21 cellular contexts compared by ENCODE assay signal in genomic region chr3:198092276-198092675, GRCh38.
A peak's percentile ranks its signal among the peaks of the same experiment; 100 is the strongest.
DNase-seq lines count a peak whose midpoint lies in the region; ATAC-seq, FAIRE-seq and TF ChIP-seq lines count a peak whose summit lies in the region.
"Had no signal": no experiment of that assay in that cellular context is flagged by ENCODE, and none has a peak within 500 bp of the region (broad histone marks: within the 10 kb centered on the region; RNA-seq: fewer than 3 reads in every experiment).

No MANE protein-coding gene starts in this region.

- H3K9me3 ChIP-seq in HEK293 (ENCODE audit: control insufficient read depth, insufficient read depth, low read depth, low read length) (no peaks in the 10 kb centered on the region), K562 (replicated peaks; ENCODE audit: control insufficient read depth, insufficient read depth, low read depth, low read length) (peaks cover 2% of the 10 kb centered on the region; the same call in 1 of the 2 replicates), body of pancreas (no peaks in the 10 kb centered on the region), Caco-2 (no peaks in the 10 kb centered on the region)
- H3K9me3 ChIP-seq: BE2C had no signal

- no peak overlapping the region for H3K9ac ChIP-seq in K562 (ENCODE audit: insufficient read depth in 1 of 2, low read depth in 2 of 2, low read length in 2 of 2)
- H3K9ac ChIP-seq: BLaER1 had no signal

- TF ChIP-seq POLR2A in K562 (conservative IDR thresholded peaks at IDR 0.05) (no peak), body of pancreas (IDR thresholded peaks at IDR 0.05) (no peak)

- peak; percentile 37 for FAIRE-seq in K562 (lab: Jason Lieb, UNC)
- FAIRE-seq: D721Med, GM12891, GM19239 had no signal

- peak overlapping the region; percentile 50 for H3K4me2 ChIP-seq in K562 (ENCODE audit: insufficient read depth, low read length)
- H3K4me2 ChIP-seq: BLaER1 had no signal

- no peaks in the 10 kb centered on the region for H3K9me3 Mint-ChIP-seq in Caco-2 (ENCODE audit: unreplicated experiment)

- in situ Hi-C loops in K562 (cut with MboI) = no loop called here

- H3K4me1 ChIP-seq in HEK293 (ENCODE audit: control insufficient read depth, insufficient read depth, low read length) (no peaks in the 10 kb centered on the region), K562 (replicated peaks in 1 of 2; ENCODE audit: control insufficient read depth in 2 of 2, insufficient read depth in 2 of 2, low read length in 2 of 2) (peaks cover 0 to 11% of the 10 kb centered on the region in 2 experiments; a peak in 3 of 5 replicates), body of pancreas (no peaks in the 10 kb centered on the region), Caco-2 (no peaks in the 10 kb centered on the region)
- H3K4me1 ChIP-seq: BE2C had no signal

- BruUV-seq in K562 (replicated peaks; lab: Mats Ljungman, UMichigan) = no TSS peak
- no TSS peak for BruUV-seq in Caco-2 (replicated peaks; lab: Mats Ljungman, UMichigan)

- WGBS in K562 (ENCODE audit: insufficient coverage, low coverage, missing lambda C conversion rate) = 6% methylated on average over 3 of the region's 3 CpGs
- WGBS in body of pancreas, 2 donors = 51 to 54% methylated on average over 3 of the region's 3 CpGs

- H3K27me3 ChIP-seq in K562 (ENCODE audit: control insufficient read depth in 2 of 2, insufficient read depth in 2 of 2, low read length in 2 of 2) (no peaks in the 10 kb centered on the region), body of pancreas (peaks cover 0 to 7% of the 10 kb centered on the region in 2 donors), Caco-2 (replicated peaks; ENCODE audit: control insufficient read depth, insufficient read depth, low read length) (no peaks in the 10 kb centered on the region)
- H3K27me3 ChIP-seq: BLaER1 had no signal

- ATAC-seq in K562 = peak; percentile 78
- ATAC-seq in body of pancreas = no peak
- no peak for ATAC-seq in HG03520 (IDR thresholded peaks at IDR 0.05; ENCODE audit: unreplicated experiment)

- no peaks in the 10 kb centered on the region for H3K36me3 Mint-ChIP-seq in Caco-2 (ENCODE audit: insufficient read depth, unreplicated experiment)
- H3K36me3 Mint-ChIP-seq: CD14-positive monocyte; CD4-positive, alpha-beta memory T cell; CD4-positive, CD25-positive, alpha-beta regulatory T cell; CD8-positive, alpha-beta memory T cell had no signal

- no peaks in the 10 kb centered on the region for H3K79me2 ChIP-seq in K562 (ENCODE audit: control insufficient read depth, insufficient read depth, low read length)

- POLR2A ChIA-PET in HEK293 (lab: Yijun Ruan, JAX) = no interaction called here
- POLR2A ChIA-PET in K562 (lab: Yijun Ruan, JAX) = no interaction called here
- POLR2A ChIA-PET in Caco-2 (lab: Charles Lee) = no interaction called here

- TF ChIP-seq CTCF in HEK293 (tag by site-specific recombination; IDR thresholded peaks at IDR 0.05) (no peak), K562 (IDR thresholded peaks at IDR 0.05 in 2 of 3, conservative IDR thresholded peaks at IDR 0.05 in 1 of 3; ENCODE audit: insufficient read depth in 2 of 3, low read depth in 1 of 3, low read length in 3 of 3) (no peak), body of pancreas (IDR thresholded peaks at IDR 0.05) (no peak), Caco-2 (IDR thresholded peaks at IDR 0.05; ENCODE audit: insufficient read depth in 1 of 2, low read depth in 1 of 2, low read length in 1 of 2, severe bottlenecking in 1 of 2, unreplicated experiment in 1 of 2) (no peak)

- H3K4me1 Mint-ChIP-seq in Caco-2 (ENCODE audit: low read depth, unreplicated experiment) = no peaks in the 10 kb centered on the region
- H3K4me1 Mint-ChIP-seq: CD4-positive, alpha-beta memory T cell; CD4-positive, CD25-positive, alpha-beta regulatory T cell; CD8-positive, alpha-beta memory T cell had no signal

- CTCF ChIA-PET in HEK293 (lab: Yijun Ruan, JAX) = no interaction called here
- CTCF ChIA-PET in K562 (lab: Yijun Ruan, JAX; ENCODE audit: low intra/inter-chr PET ratio) = no interaction called here
- CTCF ChIA-PET in Caco-2 (lab: Charles Lee) = no interaction called here

- intact Hi-C loops in K562 (cut with micrococcal nuclease) = no loop called here
- intact Hi-C loops in body of pancreas (cut with DNase I) = no loop called here
- intact Hi-C loops in Caco-2 (cut with micrococcal nuclease; ENCODE audit: unreplicated experiment) = no loop called here

- H3K27me3 Mint-ChIP-seq in Caco-2 (ENCODE audit: insufficient read depth, unreplicated experiment) = peaks cover 12% of the 10 kb centered on the region

- DNase-seq in K562 (ENCODE audit: extremely low read depth in 1 of 4, low spot score in 3 of 4) = peak; percentile 23 to 58 (median 37)
- no peak for DNase-seq in body of pancreas
- DNase-seq in Caco-2 = no peak
- DNase-seq: 8988T; ACHN; BE2C; C1 segment of cervical spinal cord; Calu3; CD4-positive, alpha-beta memory T cell; CD4-positive, CD25-positive, alpha-beta regulatory T cell; CD8-positive, alpha-beta memory T cell; COR-L47; DMS79 treated with DMSO at 0.1 percent for 48 hours; GF-D8 had no signal

- no peak overlapping the region for H3K27ac Mint-ChIP-seq in Caco-2 (ENCODE audit: unreplicated experiment)
- H3K27ac Mint-ChIP-seq: CD14-positive monocyte; CD4-positive, alpha-beta memory T cell; CD4-positive, CD25-positive, alpha-beta regulatory T cell; CD8-positive, alpha-beta memory T cell had no signal

- TF ChIP-seq RAD21 in K562 (CRISPR knock-in tag; conservative IDR thresholded peaks at IDR 0.05 in 1 of 2, IDR thresholded peaks at IDR 0.05 in 1 of 2) = no peak

- no peaks in the 10 kb centered on the region for H4K20me1 ChIP-seq in K562 (replicated peaks; ENCODE audit: control insufficient read depth, insufficient read depth, low read length)
- H4K20me1 ChIP-seq: BLaER1 had no signal

- peak overlapping the region; percentile 53 for H2AFZ ChIP-seq in K562 (ENCODE audit: low read depth, low read length)

- H3K9me1 ChIP-seq in K562 (ENCODE audit: control insufficient read depth, insufficient read depth, low read length) = no peaks in the 10 kb centered on the region

- H3K27ac ChIP-seq in HEK293 (ENCODE audit: extremely low read depth, low read depth, low read length) (no peak overlapping the region), K562 (ENCODE audit: extremely low read depth, low read depth, low read length) (peak overlapping the region; percentile 60), body of pancreas (no peak overlapping the region)
- H3K27ac ChIP-seq: BLaER1 had no signal

- no peak overlapping the region for H3K4me3 Mint-ChIP-seq in Caco-2 (ENCODE audit: unreplicated experiment)
- H3K4me3 Mint-ChIP-seq: CD4-positive, alpha-beta memory T cell; CD4-positive, CD25-positive, alpha-beta regulatory T cell; CD8-positive, alpha-beta memory T cell had no signal

- peak; percentile 87 for TF ChIP-seq EP300 in K562 (IDR thresholded peaks at IDR 0.05; ENCODE audit: low read length)

- no peaks in the 10 kb centered on the region for H3K36me3 ChIP-seq in HEK293 (ENCODE audit: control insufficient read depth in 2 of 2, insufficient read depth in 1 of 2, low read length in 2 of 2)
- no peaks in the 10 kb centered on the region for H3K36me3 ChIP-seq in K562 (ENCODE audit: control insufficient read depth, insufficient read depth, low read length)
- no peaks in the 10 kb centered on the region for H3K36me3 ChIP-seq in body of pancreas (replicated peaks in 1 of 2; ENCODE audit: insufficient read depth in 1 of 2, low read depth in 2 of 2)
- no peaks in the 10 kb centered on the region for H3K36me3 ChIP-seq in Caco-2 (ENCODE audit: control insufficient read depth, insufficient read depth, low read length)
- H3K36me3 ChIP-seq: BE2C, BLaER1 had no signal

- no peak overlapping the region for H3K4me3 ChIP-seq in HEK293 (ENCODE audit: low read depth, low read length)
- no peak overlapping the region for H3K4me3 ChIP-seq in K562
- no peak overlapping the region for H3K4me3 ChIP-seq in body of pancreas
- no peak overlapping the region for H3K4me3 ChIP-seq in Caco-2 (ENCODE audit: low read depth, low read length)
- H3K4me3 ChIP-seq: BLaER1 had no signal

TF ChIP-seq in HEK293, 187 proteins besides CTCF, POLR2A, EP300 and RAD21:
- TF ChIP-seq ZNF146 (tag by site-specific recombination; IDR thresholded peaks at IDR 0.05) (0 out of 2 replicates have a peak, but pooled peaks have one; percentile 14), ZNF626 (tag by site-specific recombination; IDR thresholded peaks at IDR 0.05) (no peak), ZNF785 (tag by site-specific recombination; IDR thresholded peaks at IDR 0.05) (no peak)

TF ChIP-seq in K562, 482 proteins besides CTCF, POLR2A, EP300 and RAD21 (continues in another document):
- TF ChIP-seq MTA2 (IDR thresholded peaks at IDR 0.05; ENCODE audit: low read depth) (peak; percentile 67), RBM22 (IDR thresholded peaks at IDR 0.05; ENCODE audit: low read depth, low read length, poor library complexity, severe bottlenecking) (no peak), ZNF146 (CRISPR knock-in tag; IDR thresholded peaks at IDR 0.05; ENCODE audit: unreplicated experiment) (peak; percentile 75), SMAD2 (IDR thresholded peaks at IDR 0.05; ENCODE audit: low read depth, low read length) (no peak), NCOR1 (IDR thresholded peaks at IDR 0.05) (peak; percentile 84), PHB2 (IDR thresholded peaks at IDR 0.05; ENCODE audit: low read depth) (0 out of 2 replicates have a peak, but pooled peaks have one; percentile 36), FOXK2 (conservative IDR thresholded peaks at IDR 0.05 in 1 of 2, IDR thresholded peaks at IDR 0.05 in 1 of 2; ENCODE audit: low read depth in 2 of 2) (peak; percentile 57 to 63), RCOR1 (IDR thresholded peaks at IDR 0.05; ENCODE audit: borderline replicate concordance in 1 of 2, low read depth in 2 of 2, low read length in 2 of 2) (no peak), SP1 (CRISPR knock-in tag; IDR thresholded peaks at IDR 0.05) (peak; percentile 49; the same call in 1 of the 2 replicates), ZBTB2 (IDR thresholded peaks at IDR 0.05) (peak; percentile 29; the same call in 1 of the 2 replicates), NCOA4 (IDR thresholded peaks at IDR 0.05; ENCODE audit: partially characterized antibody) (no peak)

Comparison
In these comparisons a context has a peak if more than half of its experiments do, and no peak if none do; other contexts are left out.
1. DNase-seq: peak in K562 (4 of 4); none in body of pancreas (0 of 4) and Caco-2 (0 of 2).
2. Of the 44 proteins assayed by ChIP-seq in both K562 and HEK293: peak only in K562: ZEB2; only in HEK293: none; in both: ZNF146; in neither: 42.